ENCODE assay signal across 1 cellular context in genomic region chr6:16240618-16241320, GRCh38.
TF ChIP-seq lines count a peak whose summit lies in the region.

No MANE protein-coding gene starts in this region.

TF ChIP-seq in K562, 482 proteins besides CTCF, POLR2A, EP300 and RAD21 (continued from another document and continues in another):
- TF ChIP-seq MLLT1 (IDR thresholded peaks at IDR 0.05) (peak in 1 of 2 experiments; percentile 63; a peak in 1 of 4 replicates), TEAD4 (IDR thresholded peaks at IDR 0.05; ENCODE audit: low read length) (no peak), TEAD4 (CRISPR knock-in tag; IDR thresholded peaks at IDR 0.05; ENCODE audit: borderline replicate concordance) (no peak), KHSRP (IDR thresholded peaks at IDR 0.05) (no peak), HMBOX1 (IDR thresholded peaks at IDR 0.05) (peak; percentile 67), SMARCC2 (IDR thresholded peaks at IDR 0.05; ENCODE audit: low read depth) (0 out of 2 replicates have a peak, but pooled peaks have one; percentile 7), CEBPB (tag; IDR thresholded peaks at IDR 0.05) (peak; percentile 25; the same call in 1 of the 2 replicates), MEF2A (IDR thresholded peaks at IDR 0.05; ENCODE audit: control insufficient read depth, low read depth, low read length) (no peak), KLF16 (IDR thresholded peaks at IDR 0.05) (no peak), NKRF (IDR thresholded peaks at IDR 0.05; ENCODE audit: borderline replicate concordance) (peak; percentile 48; the same call in 1 of the 2 replicates), MEIS2 (IDR thresholded peaks at IDR 0.05; ENCODE audit: partially characterized antibody) (peak; percentile 89), E2F5 (CRISPR knock-in tag; IDR thresholded peaks at IDR 0.05) (no peak), RBM14 (IDR thresholded peaks at IDR 0.05; ENCODE audit: borderline replicate concordance, insufficient read depth, low read depth, low read length) (no peak), ARID4B (CRISPR knock-in tag; IDR thresholded peaks at IDR 0.05) (0 out of 2 replicates have a peak, but pooled peaks have one; percentile 33), POLR3A (IDR thresholded peaks at IDR 0.05; ENCODE audit: borderline replicate concordance, extremely low read depth, insufficient read depth, insufficient read length) (no peak), TFAP4 (CRISPR knock-in tag; IDR thresholded peaks at IDR 0.05; ENCODE audit: borderline replicate concordance) (peak; percentile 33; the same call in 1 of the 2 replicates), CHAMP1 (IDR thresholded peaks at IDR 0.05) (no peak), ILF3 (IDR thresholded peaks at IDR 0.05; ENCODE audit: borderline replicate concordance) (no peak), ZNF324 (CRISPR knock-in tag; IDR thresholded peaks at IDR 0.05) (no peak), RFX5 (IDR thresholded peaks at IDR 0.05; ENCODE audit: low read depth, low read length) (no peak), RCOR1 (IDR thresholded peaks at IDR 0.05; ENCODE audit: borderline replicate concordance in 1 of 2, low read depth in 2 of 2, low read length in 2 of 2) (peak in 1 of 2 experiments; percentile 29; a peak in 1 of 4 replicates), ZNF407 (IDR thresholded peaks at IDR 0.05; ENCODE audit: low read depth) (no peak), ZNF717 (CRISPR knock-in tag; IDR thresholded peaks at IDR 0.05) (no peak), ZNF239 (CRISPR knock-in tag; IDR thresholded peaks at IDR 0.05) (no peak), TAF7 (tag; IDR thresholded peaks at IDR 0.05) (no peak), DNMT1 (IDR thresholded peaks at IDR 0.05) (no peak), SRSF1 (IDR thresholded peaks at IDR 0.05; ENCODE audit: low read depth, low read length) (no peak), SIN3A (IDR thresholded peaks at IDR 0.05; ENCODE audit: borderline replicate concordance in 2 of 2, control insufficient read depth in 1 of 2, low read depth in 2 of 2, low read length in 2 of 2) (0 out of 4 replicates have a peak, but pooled peaks of 1 of the 2 experiments have one; percentile 18)
